Comparison of ENCODE assay signal across 2 cellular contexts in genomic region chr9:129697956-129698757, GRCh38.
TF ChIP-seq lines count a peak whose summit lies in the region.

No MANE protein-coding gene starts in this region.

TF ChIP-seq in H1, 55 proteins besides CTCF, POLR2A, EP300 and RAD21:
- no peak for TF ChIP-seq ATF3 (IDR thresholded peaks at IDR 0.05; ENCODE audit: insufficient read depth, low read depth, low read length)
- TF ChIP-seq E2F6 (IDR thresholded peaks at IDR 0.05) = peak; percentile 90

TF ChIP-seq in HEK293T, 16 proteins besides CTCF, POLR2A, EP300 and RAD21:
- TF ChIP-seq ZNF384 (IDR thresholded peaks at IDR 0.05) (no peak), HDGF (IDR thresholded peaks at IDR 0.05; ENCODE audit: borderline replicate concordance) (no peak), CTBP1 (IDR thresholded peaks at IDR 0.05; ENCODE audit: borderline replicate concordance) (no peak), PKNOX1 (IDR thresholded peaks at IDR 0.05) (no peak), FOXK2 (IDR thresholded peaks at IDR 0.05) (no peak), FOXM1 (IDR thresholded peaks at IDR 0.05; ENCODE audit: borderline replicate concordance) (no peak)
